Comparison of ENCODE assay signal across 1 cellular context in genomic region chr1:2204384-2205190, GRCh38.
TF ChIP-seq lines count a peak whose summit lies in the region.

No MANE protein-coding gene starts in this region.

TF ChIP-seq in H1, 55 proteins besides CTCF, POLR2A, EP300 and RAD21:
- TF ChIP-seq POLR2AphosphoS5 (IDR thresholded peaks at IDR 0.05; ENCODE audit: low read depth, low read length) (peak; percentile 36; the same call in 1 of the 2 replicates), TAF7 (optimal IDR thresholded peaks at IDR 0.05; ENCODE audit: borderline replicate concordance, low read depth, low read length) (peak; percentile 27), CEBPB (IDR thresholded peaks at IDR 0.05; ENCODE audit: low read depth, low read length) (no peak), EGR1 (IDR thresholded peaks at IDR 0.05; ENCODE audit: borderline replicate concordance, low read depth, low read length) (0 out of 2 replicates have a peak, but pooled peaks have one; percentile 12), RFX5 (IDR thresholded peaks at IDR 0.05; ENCODE audit: borderline replicate concordance, low read depth, low read length) (no peak), CBX5 (IDR thresholded peaks at IDR 0.05; ENCODE audit: low read depth, low read length) (no peak), TAF1 (IDR thresholded peaks at IDR 0.05; ENCODE audit: low read depth, low read length) (0 out of 2 replicates have a peak, but pooled peaks have one; percentile 47), RNF2 (IDR thresholded peaks at IDR 0.05; ENCODE audit: borderline replicate concordance, low read depth, low read length, missing control alignments, poor library complexity, severe bottlenecking) (no peak), CHD1 (IDR thresholded peaks at IDR 0.05; ENCODE audit: low read depth, low read length) (no peak), MAFK (IDR thresholded peaks at IDR 0.05; ENCODE audit: low read depth, low read length) (no peak), KDM4A (IDR thresholded peaks at IDR 0.05; ENCODE audit: low read depth, low read length, severe bottlenecking) (peak; percentile 43), PHF8 (conservative IDR thresholded peaks at IDR 0.05; ENCODE audit: low read depth, low read length) (peak; percentile 28; the same call in 1 of the 2 replicates), SP1 (IDR thresholded peaks at IDR 0.05; ENCODE audit: low read depth, low read length) (peak; percentile 42; the same call in 1 of the 2 replicates)
- TF ChIP-seq, protein P1, sequence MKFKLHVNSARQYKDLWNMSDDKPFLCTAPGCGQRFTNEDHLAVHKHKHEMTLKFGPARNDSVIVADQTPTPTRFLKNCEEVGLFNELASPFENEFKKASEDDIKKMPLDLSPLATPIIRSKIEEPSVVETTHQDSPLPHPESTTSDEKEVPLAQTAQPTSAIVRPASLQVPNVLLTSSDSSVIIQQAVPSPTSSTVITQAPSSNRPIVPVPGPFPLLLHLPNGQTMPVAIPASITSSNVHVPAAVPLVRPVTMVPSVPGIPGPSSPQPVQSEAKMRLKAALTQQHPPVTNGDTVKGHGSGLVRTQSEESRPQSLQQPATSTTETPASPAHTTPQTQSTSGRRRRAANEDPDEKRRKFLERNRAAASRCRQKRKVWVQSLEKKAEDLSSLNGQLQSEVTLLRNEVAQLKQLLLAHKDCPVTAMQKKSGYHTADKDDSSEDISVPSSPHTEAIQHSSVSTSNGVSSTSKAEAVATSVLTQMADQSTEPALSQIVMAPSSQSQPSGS (IDR thresholded peaks at IDR 0.05; ENCODE audit: low read length) = no peak
- TF ChIP-seq, protein P2, sequence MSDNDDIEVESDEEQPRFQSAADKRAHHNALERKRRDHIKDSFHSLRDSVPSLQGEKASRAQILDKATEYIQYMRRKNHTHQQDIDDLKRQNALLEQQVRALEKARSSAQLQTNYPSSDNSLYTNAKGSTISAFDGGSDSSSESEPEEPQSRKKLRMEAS (IDR thresholded peaks at IDR 0.05) = peak; percentile 36; the same call in 1 of the 2 replicates
